9 cellular contexts compared by ENCODE assay signal in the genomic region with DNA sequence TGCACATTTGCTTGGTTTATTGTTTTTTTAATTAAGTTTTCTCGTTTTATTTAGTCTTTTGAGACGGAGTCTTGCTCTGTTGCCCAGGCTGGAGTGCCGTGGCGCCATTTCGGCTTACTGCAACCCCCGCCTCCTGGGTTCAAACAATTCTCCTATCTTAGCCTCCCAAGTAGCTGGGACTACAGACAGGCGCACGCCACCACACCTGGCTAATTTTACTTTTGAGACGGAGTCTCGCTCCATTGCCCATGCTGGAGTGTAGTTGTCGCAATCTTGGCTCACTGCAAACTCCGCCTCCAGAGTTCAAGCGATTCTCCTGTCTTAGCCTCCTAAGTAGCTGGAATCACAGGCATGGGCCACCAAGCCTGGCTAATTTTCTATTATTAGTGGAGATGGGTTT. TPM values are rescaled to one million over a fixed set of nuclear protein-coding genes. Genes with fewer than 3 reads are reported as not detected.
A peak's percentile ranks its signal among the peaks of the same experiment; 100 is the strongest.
DNase-seq lines count a peak whose midpoint lies in the region; ATAC-seq and TF ChIP-seq lines count a peak whose summit lies in the region.
"Had no signal": no experiment of that assay in that cellular context is flagged by ENCODE, and none has a peak within 500 bp of the region (broad histone marks: within the 10 kb centered on the region; RNA-seq: fewer than 3 reads in every experiment).

No MANE protein-coding gene starts in this region.

- peaks cover 61% of the 10 kb centered on the region for H3K4me1 Mint-ChIP-seq in activated T-cell treated with anti-CD3 and anti-CD28 coated beads, Interleukin-2, amount 50 U/mL, for 4 hours (ENCODE audit: low read depth)
- peaks cover 71% of the 10 kb centered on the region for H3K4me1 Mint-ChIP-seq in activated naive CD8-positive, alpha-beta T cell treated with anti-CD3 and anti-CD28 coated beads, Interleukin-2, amount 50 U/mL, for 24 hours

- no peaks in the 10 kb centered on the region for H3K9me3 ChIP-seq in left lung
- H3K9me3 ChIP-seq in thyroid gland = no peaks in the 10 kb centered on the region

- no peak for DNase-seq in activated T-cell treated with anti-CD3 and anti-CD28 coated beads, Interleukin-2, amount 50 U/mL, for 4 hours
- no peak for DNase-seq in activated T-cell treated with anti-CD3 and anti-CD28 coated beads for 4 hours
- no peak for DNase-seq in activated naive CD8-positive, alpha-beta T cell treated with anti-CD3 and anti-CD28 coated beads, Interleukin-2, amount 50 U/mL, for 24 hours
- no peak for DNase-seq in left lung
- peak in 1 of 2 donors; percentile 17 for DNase-seq in thyroid gland
- no peak for DNase-seq in GM10248 (ENCODE audit: extremely low spot score)
- no peak for DNase-seq in inferior parietal cortex (ENCODE audit: extremely low spot score)
- no peak for DNase-seq in NCI-H446 treated with DMSO at 0.1 percent for 48 hours (lab: John Stamatoyannopoulos, UW)
- DNase-seq: COR-L47 had no signal

- peaks cover 3 to 59% of the 10 kb centered on the region in 2 donors for H3K36me3 ChIP-seq in left lung
- peaks cover 40 to 53% of the 10 kb centered on the region in 2 donors for H3K36me3 ChIP-seq in thyroid gland

- CTCF ChIA-PET in GM10248 (lab: Yijun Ruan, JAX) = interaction anchor here (1.0 to 3.0 kb wide), 2 partner anchors 13 to 30 kb away, joined by 3 to 7 read pairs; no protein-coding TSS in a partner anchor

- H3K27ac ChIP-seq in left lung (peak overlapping the region in 1 of 2 donors; percentile 94), thyroid gland (peak overlapping the region in 2 of 3 donors; percentile 92 to 98)

- peak overlapping the region; percentile 98 for H3K4me3 Mint-ChIP-seq in activated T-cell treated with anti-CD3 and anti-CD28 coated beads, Interleukin-2, amount 50 U/mL, for 4 hours
- H3K4me3 Mint-ChIP-seq in activated naive CD8-positive, alpha-beta T cell treated with anti-CD3 and anti-CD28 coated beads, Interleukin-2, amount 50 U/mL, for 24 hours = peak overlapping the region; percentile 95

- H3K9me3 Mint-ChIP-seq in activated T-cell treated with anti-CD3 and anti-CD28 coated beads, Interleukin-2, amount 50 U/mL, for 4 hours = no peaks in the 10 kb centered on the region
- no peaks in the 10 kb centered on the region for H3K9me3 Mint-ChIP-seq in activated naive CD8-positive, alpha-beta T cell treated with anti-CD3 and anti-CD28 coated beads, Interleukin-2, amount 50 U/mL, for 24 hours

- peaks cover 62% of the 10 kb centered on the region for H3K36me3 Mint-ChIP-seq in activated T-cell treated with anti-CD3 and anti-CD28 coated beads, Interleukin-2, amount 50 U/mL, for 4 hours (ENCODE audit: insufficient read depth)
- peaks cover 63% of the 10 kb centered on the region for H3K36me3 Mint-ChIP-seq in activated naive CD8-positive, alpha-beta T cell treated with anti-CD3 and anti-CD28 coated beads, Interleukin-2, amount 50 U/mL, for 24 hours (ENCODE audit: low read depth)

- H3K27ac Mint-ChIP-seq in activated naive CD8-positive, alpha-beta T cell treated with anti-CD3 and anti-CD28 coated beads, Interleukin-2, amount 50 U/mL, for 24 hours = peak overlapping the region; percentile 100

- POLR2A ChIA-PET in GM10248 (lab: Yijun Ruan, JAX) = interaction anchor here (2.9 to 3.8 kb wide), 2 partner anchors 11 to 65 kb away, joined by 18 to 102 read pairs; a partner anchor contains a TSS

- H3K4me3 ChIP-seq in left lung (peak overlapping the region; percentile 68 to 90), thyroid gland (replicated peaks in 1 of 3) (peak overlapping the region in 1 of 3 donors; percentile 78)

- TF ChIP-seq POLR2A in thyroid gland (IDR thresholded peaks at IDR 0.05) = no peak

- intact Hi-C loops in left lung (cut with DNase I) (no loop called here), thyroid gland (cut with DNase I) (no loop called here)

- WGBS in thyroid gland, 2 donors = 65 to 80% methylated on average over 13 of the region's 13 CpGs

- H3K4me1 ChIP-seq in left lung = peaks cover 53 to 62% of the 10 kb centered on the region in 2 donors
- H3K4me1 ChIP-seq in thyroid gland = peaks cover 21 to 33% of the 10 kb centered on the region in 2 donors

- H3K27me3 ChIP-seq in left lung (no peaks in the 10 kb centered on the region), thyroid gland (no peaks in the 10 kb centered on the region)

- ATAC-seq in activated T-cell treated with anti-CD3 and anti-CD28 coated beads, Interleukin-2, amount 50 U/mL, for 4 hours = no peak
- ATAC-seq in activated naive CD8-positive, alpha-beta T cell treated with anti-CD3 and anti-CD28 coated beads, Interleukin-2, amount 50 U/mL, for 24 hours = no peak
- ATAC-seq in left lung = no peak

- TF ChIP-seq CTCF in left lung (IDR thresholded peaks at IDR 0.05) (no peak), thyroid gland (IDR thresholded peaks at IDR 0.05) (no peak), GM10248 (IDR thresholded peaks at IDR 0.05; ENCODE audit: control extremely low read depth, extremely low read depth, low read depth, missing control alignments) (no peak)

- no peaks in the 10 kb centered on the region for H3K27me3 Mint-ChIP-seq in activated T-cell treated with anti-CD3 and anti-CD28 coated beads, Interleukin-2, amount 50 U/mL, for 4 hours (ENCODE audit: low read depth)
- H3K27me3 Mint-ChIP-seq in activated naive CD8-positive, alpha-beta T cell treated with anti-CD3 and anti-CD28 coated beads, Interleukin-2, amount 50 U/mL, for 24 hours = peaks cover 5% of the 10 kb centered on the region

RNA-seq across cellular contexts. Expression of a gene that starts 1.3 kb away (rescaled TPM):
- 1,000 to 10,000 TPM; 2,430 to 2,508 (median 2,489) TPM for total RNA-seq in activated T-cell treated with anti-CD3 and anti-CD28 coated beads, Interleukin-2, amount 50 U/mL, for 4 hours
- 1,000 to 10,000 TPM; 1,023 to 1,099 TPM for total RNA-seq in left lung
- 1,000 to 10,000 TPM; 1,847 to 2,152 (median 2,039) TPM for total RNA-seq in thyroid gland

RNA-seq across cellular contexts. Expression of a gene that starts 10.9 kb away (rescaled TPM):
- 10 to 100 TPM; 22.7 to 29.1 (median 25.9) TPM for total RNA-seq in activated T-cell treated with anti-CD3 and anti-CD28 coated beads, Interleukin-2, amount 50 U/mL, for 4 hours
- total RNA-seq in left lung (10 to 100 TPM; 32.2 to 34.4 TPM), thyroid gland (100 to 1,000 TPM in 1 of 4 donors, 10 to 100 TPM in 3; 58.1 to 102 (median 82.0) TPM)

RNA-seq across cellular contexts. Expression of a gene that starts 12.6 kb away (rescaled TPM):
- total RNA-seq in activated T-cell treated with anti-CD3 and anti-CD28 coated beads, Interleukin-2, amount 50 U/mL, for 4 hours = 100 to 1,000 TPM in 2 of 3 donors, 10 to 100 TPM in 1; 96.3 to 122 (median 108) TPM
- total RNA-seq in left lung = 100 to 1,000 TPM in 1 of 2 donors, 10 to 100 TPM in 1; 98.5 to 102 TPM
- total RNA-seq in thyroid gland = 100 to 1,000 TPM in 1 of 4 donors, 10 to 100 TPM in 3; 47.3 to 101 (median 69.0) TPM

RNA-seq across cellular contexts. Expression of a gene that starts 20.8 kb away (rescaled TPM):
- total RNA-seq in activated T-cell treated with anti-CD3 and anti-CD28 coated beads, Interleukin-2, amount 50 U/mL, for 4 hours = not detected
- total RNA-seq in left lung = 10 to 100 TPM; 21.8 to 90.8 TPM
- total RNA-seq in thyroid gland = 10 to 100 TPM in 2 of 4 donors, 1 to 10 TPM in 1, under 1 TPM in 1; 0.56 to 16.1 (median 10.1) TPM

RNA-seq across cellular contexts. Expression of a gene that starts 29.0 kb away (rescaled TPM):
- under 1 TPM; 0.63 to 0.98 (median 0.79) TPM for total RNA-seq in activated T-cell treated with anti-CD3 and anti-CD28 coated beads, Interleukin-2, amount 50 U/mL, for 4 hours
- total RNA-seq in left lung (10 to 100 TPM; 45.3 to 74.0 TPM), thyroid gland (10 to 100 TPM; 42.6 to 91.7 (median 68.5) TPM)
